ENCODE assay signal across 8 cellular contexts in the genomic region with DNA sequence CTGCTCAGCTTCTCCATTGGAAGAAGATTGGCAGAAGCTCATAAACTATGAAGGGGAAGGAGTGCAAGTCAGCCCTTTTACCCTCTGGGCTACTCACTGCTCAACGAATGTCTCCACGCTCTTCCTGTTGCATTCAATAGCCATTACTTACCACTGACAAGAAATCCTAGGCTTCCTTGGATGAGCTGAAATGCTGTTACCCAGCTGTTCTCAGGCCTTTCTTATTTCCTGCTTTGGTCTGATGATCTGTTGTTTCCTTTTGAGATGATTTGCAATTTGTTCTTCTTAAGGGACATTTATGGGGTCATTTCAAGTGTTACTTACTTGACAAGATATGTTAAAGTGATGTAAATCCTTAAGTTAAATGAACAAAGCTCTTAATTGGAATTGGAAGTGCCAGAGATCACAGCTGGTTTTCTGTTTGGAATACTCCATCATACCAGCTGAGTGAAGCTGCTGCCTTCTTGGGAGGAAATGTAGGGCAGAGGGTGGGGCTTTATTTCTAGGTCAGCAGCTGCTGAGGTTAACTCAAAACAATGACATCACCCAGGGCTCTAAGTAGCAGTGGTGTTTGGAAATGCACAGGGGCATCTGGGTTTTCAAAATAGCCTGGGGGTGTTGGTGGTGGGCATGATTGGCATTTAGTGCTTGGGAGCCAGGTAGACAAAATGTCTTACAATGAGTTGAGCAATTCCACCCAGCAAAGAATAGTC.
A peak's percentile ranks its signal among the peaks of the same experiment; 100 is the strongest.
DNase-seq lines count a peak whose midpoint lies in the region.

No MANE protein-coding gene starts in this region.

- H3K27me3 ChIP-seq in subcutaneous abdominal adipose tissue (ENCODE audit: control insufficient read depth in 5 of 5, insufficient read depth in 4 of 5, low read length in 5 of 5): no peaks in the 10 kb centered on the region

- H3K27me3 Mint-ChIP-seq in activated naive CD4-positive, alpha-beta T cell treated with anti-CD3 and anti-CD28 coated beads, Interleukin-2, amount 50 U/mL, for 24 hours: no peaks in the 10 kb centered on the region
- peaks cover 1 to 8% (median 7%) of the 10 kb centered on the region in 3 donors for H3K27me3 Mint-ChIP-seq in immature natural killer cell (ENCODE audit: low read depth in 3 of 3)

- H3K27ac ChIP-seq in subcutaneous abdominal adipose tissue (ENCODE audit: low read depth, low read length): peak overlapping the region; percentile 47

- H3K4me1 ChIP-seq in subcutaneous abdominal adipose tissue (ENCODE audit: control insufficient read depth in 5 of 5, insufficient read depth in 5 of 5, low read length in 5 of 5): peaks cover 0 to 14% (median 11%) of the 10 kb centered on the region in 5 donors

- H3K9ac ChIP-seq in subcutaneous abdominal adipose tissue (ENCODE audit: low read length in 5 of 5): no peak overlapping the region

- H3K27ac Mint-ChIP-seq in activated naive CD4-positive, alpha-beta T cell treated with anti-CD3 and anti-CD28 coated beads, Interleukin-2, amount 50 U/mL, for 24 hours: peak overlapping the region; percentile 24
- H3K27ac Mint-ChIP-seq in immature natural killer cell: peak overlapping the region; percentile 92 to 99 (median 98)

- H3K9me3 ChIP-seq in subcutaneous abdominal adipose tissue (ENCODE audit: control insufficient read depth in 5 of 5, low read length in 5 of 5): no peaks in the 10 kb centered on the region

- DNase-seq in NOMO-1 treated with DMSO at 0.1 percent for 48 hours (lab: John Stamatoyannopoulos, UW; ENCODE audit: unreplicated experiment) (peak; percentile 7), NOMO-1 treated with dmso at 0.1 percent for 144 hours (lab: John Stamatoyannopoulos, UW; ENCODE audit: unreplicated experiment) (no peak), immature natural killer cell (peak; percentile 62 to 78 (median 71)), NCI-H510A (lab: John Stamatoyannopoulos, UW) (no peak), UCSD-AML1 (lab: John Stamatoyannopoulos, UW; ENCODE audit: unreplicated experiment) (no peak), GM19238 (ENCODE audit: insufficient read length, low spot score) (no peak)

- H3K4me1 Mint-ChIP-seq in activated naive CD4-positive, alpha-beta T cell treated with anti-CD3 and anti-CD28 coated beads, Interleukin-2, amount 50 U/mL, for 24 hours: peaks cover 33% of the 10 kb centered on the region
- peaks cover 31 to 32% of the 10 kb centered on the region in 2 donors for H3K4me1 Mint-ChIP-seq in immature natural killer cell

- H3K4me3 Mint-ChIP-seq in activated naive CD4-positive, alpha-beta T cell treated with anti-CD3 and anti-CD28 coated beads, Interleukin-2, amount 50 U/mL, for 24 hours: peak overlapping the region; percentile 42
- H3K4me3 Mint-ChIP-seq in immature natural killer cell: peak overlapping the region; percentile 79 to 90 (median 86)

- no peaks in the 10 kb centered on the region for H3K36me3 ChIP-seq in subcutaneous abdominal adipose tissue (ENCODE audit: control insufficient read depth in 5 of 5, insufficient read depth in 5 of 5, low read length in 5 of 5)

- H3K9me3 Mint-ChIP-seq in activated naive CD4-positive, alpha-beta T cell treated with anti-CD3 and anti-CD28 coated beads, Interleukin-2, amount 50 U/mL, for 24 hours: no peaks in the 10 kb centered on the region
- no peaks in the 10 kb centered on the region for H3K9me3 Mint-ChIP-seq in immature natural killer cell

- peaks cover 2% of the 10 kb centered on the region for H3K36me3 Mint-ChIP-seq in activated naive CD4-positive, alpha-beta T cell treated with anti-CD3 and anti-CD28 coated beads, Interleukin-2, amount 50 U/mL, for 24 hours
- peaks cover 0 to 3% (median 3%) of the 10 kb centered on the region in 3 donors for H3K36me3 Mint-ChIP-seq in immature natural killer cell

- peak overlapping the region in 2 of 5 donors; percentile 9 to 16 for H3K4me3 ChIP-seq in subcutaneous abdominal adipose tissue (ENCODE audit: low read depth in 1 of 5, low read length in 5 of 5)

Comparison
In these comparisons a context has a peak if more than half of its experiments do, and no peak if none do; other contexts are left out.
1. DNase-seq: peak in NOMO-1 treated with DMSO at 0.1 percent for 48 hours (single experiment) and immature natural killer cell (3 of 3); none in NOMO-1 treated with dmso at 0.1 percent for 144 hours (single experiment), NCI-H510A (single experiment), UCSD-AML1 (single experiment) and GM19238 (single experiment).